In the genomic region with DNA sequence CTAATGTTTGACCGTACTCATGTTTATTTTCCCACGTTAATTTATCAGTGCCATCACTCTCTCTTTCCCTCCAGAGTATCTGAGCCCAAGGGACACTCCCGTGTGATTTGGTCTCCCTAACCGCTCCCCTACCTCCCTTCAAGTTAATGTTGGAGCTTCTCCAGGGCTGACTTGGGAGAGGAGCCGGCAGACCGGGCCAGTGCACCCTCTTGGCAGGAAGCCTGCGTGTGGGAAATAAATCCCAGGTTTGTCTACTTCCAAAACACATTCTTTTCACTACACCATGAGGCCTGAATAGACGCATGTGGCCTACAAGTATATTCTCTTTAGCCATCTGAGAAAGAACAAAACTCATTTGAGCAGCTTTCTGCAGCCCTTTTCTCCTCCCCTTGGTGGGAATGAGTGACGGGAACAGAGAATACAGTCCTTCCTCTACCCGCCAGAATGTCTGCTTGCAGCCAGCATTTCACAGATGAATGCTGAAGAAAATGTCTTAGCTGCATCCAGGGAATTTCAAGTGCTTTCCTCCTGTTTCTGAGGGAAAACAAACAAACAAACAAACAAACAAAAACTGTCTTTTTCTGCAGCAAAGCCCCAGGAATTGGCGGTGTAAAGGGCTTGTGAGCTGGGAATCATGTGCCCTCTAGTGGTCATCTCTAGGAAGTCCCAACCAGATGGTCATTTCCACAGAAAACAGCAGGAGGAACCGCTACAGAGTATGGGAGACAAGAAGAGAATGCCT, we compare ENCODE assay signal across 8 cellular contexts. TPM values are rescaled to one million over a fixed set of nuclear protein-coding genes. Genes with fewer than 3 reads are reported as not detected.
A peak's percentile ranks its signal among the peaks of the same experiment; 100 is the strongest.
DNase-seq lines count a peak whose midpoint lies in the region; ATAC-seq and TF ChIP-seq lines count a peak whose summit lies in the region.

No MANE protein-coding gene starts in this region.

- intact Hi-C loops in Right ventricle myocardium inferior (cut with DNase I), result loop anchor here (2.0 kb wide), 2 partner anchors 297 to 575 kb away; partner anchors contain the start of genes CCDC148 and PKP4
- intact Hi-C loops in cardiac septum (cut with DNase I), result loop anchor here (2.0 kb wide), 2 partner anchors 573 to 729 kb away; no protein-coding TSS in a partner anchor
- intact Hi-C loops in stomach (cut with DNase I; ENCODE audit: low total_unique reads), result no loop called here

- peaks cover 0 to 7% (median 0%) of the 10 kb centered on the region in 3 donors for H3K27me3 ChIP-seq in stomach

- no peak overlapping the region for H3K4me3 ChIP-seq in Jurkat, Clone E6-1 (ENCODE audit: low read length)
- peak overlapping the region; percentile 20 to 35 (median 26) for H3K4me3 ChIP-seq in stomach

- H3K36me3 ChIP-seq in stomach, result no peaks in the 10 kb centered on the region

- WGBS in stomach, 5 donors, result 11 to 24% (median 17%) methylated on average over 12 of the region's 12 CpGs

- TF ChIP-seq EP300 in stomach (IDR thresholded peaks at IDR 0.05), result no peak

- TF ChIP-seq CTCF in stomach (IDR thresholded peaks at IDR 0.05), result peak in 5 of 7 experiments; percentile 70 to 84 (median 77)

- peaks cover 0 to 6% (median 2%) of the 10 kb centered on the region in 4 donors for H3K9me3 ChIP-seq in stomach

- peaks cover 0 to 15% (median 12%) of the 10 kb centered on the region in 4 donors for H3K4me1 ChIP-seq in stomach

- no peak for DNase-seq in Right ventricle myocardium inferior (ENCODE audit: missing footprints)
- DNase-seq in cardiac septum (ENCODE audit: low spot score), result no peak
- peak; percentile 53 for DNase-seq in Jurkat, Clone E6-1 (ENCODE audit: low read depth, low spot score)
- peak; percentile 57 for DNase-seq in RPMI7951 (ENCODE audit: low read depth)
- peak; percentile 92 for DNase-seq in cerebellar cortex (ENCODE audit: low spot score)
- peak; percentile 61 for DNase-seq in kidney tubule cell (ENCODE audit: low spot score)
- DNase-seq in stomach, result peak; percentile 33

- ATAC-seq in Right ventricle myocardium inferior (peak; percentile 85), GM21825 (IDR thresholded peaks at IDR 0.05; ENCODE audit: unreplicated experiment) (peak; percentile 78)

- no peak overlapping the region for H3K27ac ChIP-seq in stomach

- TF ChIP-seq POLR2A in stomach (IDR thresholded peaks at IDR 0.05), result no peak

RNA-seq across cellular contexts. Expression of gene DAPL1, which starts 41.4 kb away (rescaled TPM):
- total RNA-seq in Right ventricle myocardium inferior, result not detected
- not detected for total RNA-seq in cardiac septum
- polyA plus RNA-seq in Jurkat, Clone E6-1 (2012; ENCODE audit: insufficient read depth, insufficient read length), result not detected
- 1.2 TPM in 1 of 2 replicates, not detected in the other for total RNA-seq in RPMI7951 (2014; rRNA removed; shearing (Covaris generic))
- total RNA-seq in stomach, result not detected
- polyA plus RNA-seq in stomach, result 100 to 1,000 TPM in 1 of 3 donors, 1 to 10 TPM in 1, not detected in 1; 1.4 to 138 TPM

Comparison
In these comparisons a context has a peak if more than half of its experiments do, and no peak if none do; other contexts are left out.
1. DNase-seq: peak in Jurkat, Clone E6-1 (single experiment), RPMI7951 (single experiment), cerebellar cortex (single experiment), kidney tubule cell (single experiment) and stomach (single experiment); none in Right ventricle myocardium inferior (single experiment) and cardiac septum (single experiment).